In the genomic region with DNA sequence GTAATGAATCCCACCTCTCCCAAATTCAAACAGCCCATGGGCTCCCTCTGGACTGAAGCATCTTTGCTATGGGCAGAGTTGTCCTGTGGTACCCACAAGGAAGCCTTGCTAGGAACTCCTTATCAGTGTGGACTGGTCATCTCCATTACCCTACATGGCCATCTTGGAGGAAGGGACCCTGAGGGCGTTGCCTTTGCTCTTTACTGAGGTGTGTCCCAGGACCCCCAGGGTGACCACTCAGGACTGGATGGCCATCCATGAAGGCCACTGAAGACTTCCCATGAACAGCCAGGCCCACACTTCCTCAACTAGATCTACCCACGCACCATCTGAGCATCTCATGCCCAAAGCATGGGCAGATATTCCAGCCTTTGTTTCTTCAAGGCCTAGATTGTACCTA, we compare ENCODE assay signal across 27 cellular contexts. TPM values are rescaled to one million over a fixed set of nuclear protein-coding genes. Genes with fewer than 3 reads are reported as not detected.
A peak's percentile ranks its signal among the peaks of the same experiment; 100 is the strongest.
DNase-seq lines count a peak whose midpoint lies in the region; ATAC-seq, FAIRE-seq and TF ChIP-seq lines count a peak whose summit lies in the region.
"Had no signal": no experiment of that assay in that cellular context is flagged by ENCODE, and none has a peak within 500 bp of the region (broad histone marks: within the 10 kb centered on the region; RNA-seq: fewer than 3 reads in every experiment).

No MANE protein-coding gene starts in this region.

- no peaks in the 10 kb centered on the region for H4K20me1 ChIP-seq in HCT116 (ENCODE audit: insufficient read depth)
- no peaks in the 10 kb centered on the region for H4K20me1 ChIP-seq in keratinocyte (ENCODE audit: control insufficient read depth, extremely low read depth, insufficient read depth, low read length)
- H4K20me1 ChIP-seq: BLaER1 treated with 17β-estradiol and CSF1 and Interleukin-3, amounts not matched to agents 10 nM and 100 nM had no signal

- H3K79me2 ChIP-seq in ACC112 (ENCODE audit: control insufficient read depth, insufficient read depth, low read length, unreplicated experiment) (no peaks in the 10 kb centered on the region), HCT116 (ENCODE audit: insufficient read depth, low read length) (no peaks in the 10 kb centered on the region), keratinocyte (ENCODE audit: control insufficient read depth, insufficient read depth, low read length) (no peaks in the 10 kb centered on the region)

- H3K27ac ChIP-seq in ACC112 (ENCODE audit: low read depth, low read length): peak overlapping the region; percentile 72
- peak overlapping the region; percentile 24; the same call in 1 of the 2 replicates for H3K27ac ChIP-seq in HCT116 (ENCODE audit: low read depth, low read length)
- H3K27ac ChIP-seq in brain microvascular endothelial cell: peak overlapping the region; percentile 25
- H3K27ac ChIP-seq in keratinocyte (ENCODE audit: control insufficient read depth, insufficient read depth, low read length): peak overlapping the region; percentile 80
- H3K27ac ChIP-seq: BLaER1 treated with 17β-estradiol and CSF1 and Interleukin-3, amounts not matched to agents 10 nM and 100 nM; KMS-11 had no signal

- DNase-seq in HCT116 (ENCODE audit: low read depth, low spot score) (no peak), brain microvascular endothelial cell (no peak), keratinocyte (ENCODE audit: low read depth, low spot score) (no peak), NCI-H128 (lab: John Stamatoyannopoulos, UW; ENCODE audit: unreplicated experiment) (no peak), mesenteric fat pad (ENCODE audit: low spot score) (no peak), islet precursor cell (no peak)
- DNase-seq: AML-193; CD4-positive, alpha-beta T cell; HCEC 1CT; NCI-H1048; NCI-H1417 treated with DMSO at 0.1 percent for 48 hours; NCI-H1694 treated with DMSO at 0.1 percent for 48 hours; NCI-H2081; NCI-H2227 treated with DMSO at 0.1 percent for 48 hours; NCI-H526 treated with DMSO at 0.1 percent for 48 hours; SHP77 treated with DMSO at 0.1 percent for 48 hours; SK-N-SH had no signal

- TF ChIP-seq CTCF in HCT116 (IDR thresholded peaks at IDR 0.05 in 2 of 3, conservative IDR thresholded peaks at IDR 0.05 in 1 of 3; ENCODE audit: borderline replicate concordance in 1 of 3, insufficient read depth in 1 of 3, low read depth in 2 of 3, low read length in 2 of 3) (no peak), brain microvascular endothelial cell (IDR thresholded peaks at IDR 0.05; ENCODE audit: low read depth, low read length, missing control alignments) (no peak), keratinocyte (optimal IDR thresholded peaks at IDR 0.05 in 1 of 3, IDR thresholded peaks at IDR 0.05 in 1 of 3, conservative IDR thresholded peaks at IDR 0.05 in 1 of 3; ENCODE audit: extremely low read depth in 1 of 3, insufficient read depth in 2 of 3, low read length in 3 of 3) (no peak)

- no peak overlapping the region for H3K9ac ChIP-seq in HCT116 (ENCODE audit: low read length)
- H3K9ac ChIP-seq in keratinocyte (ENCODE audit: control insufficient read depth, extremely low read depth, insufficient read depth, low read length): no peak overlapping the region
- H3K9ac ChIP-seq: BLaER1 treated with 17β-estradiol and CSF1 and Interleukin-3, amounts not matched to agents 10 nM and 100 nM; KMS-11; SK-N-SH had no signal

- RAD21 ChIA-PET in HCT116 (lab: Charles Lee; ENCODE audit: low non-redundant PET in 1 of 2, low total read pairs in 2 of 2, uncharacterized antibody in 2 of 2, unreplicated experiment in 2 of 2): no interaction called here

- H3K36me3 ChIP-seq in ACC112 (ENCODE audit: insufficient read depth, low read length) (no peaks in the 10 kb centered on the region; the same call in 1 of the 2 replicates), HCT116 (ENCODE audit: control insufficient read depth in 1 of 2, insufficient read depth in 2 of 2, low read length in 2 of 2) (no peaks in the 10 kb centered on the region), brain microvascular endothelial cell (replicated peaks) (no peaks in the 10 kb centered on the region), keratinocyte (ENCODE audit: control insufficient read depth in 2 of 2, extremely low read depth in 1 of 2, insufficient read depth in 2 of 2, low read length in 2 of 2) (no peaks in the 10 kb centered on the region)

- H3K9me1 ChIP-seq in keratinocyte (ENCODE audit: control insufficient read depth, extremely low read depth, insufficient read depth, low read length): no peaks in the 10 kb centered on the region

- no peak for TF ChIP-seq RAD21 in HCT116 (IDR thresholded peaks at IDR 0.05; ENCODE audit: low read depth)

- dilution Hi-C loops in keratinocyte (cut with MboI; ENCODE audit: extremely low pct_ligation_motif_present, low sequenced_read_pairs): no loop called here

- H3K4me1 ChIP-seq in ACC112 (ENCODE audit: control insufficient read depth, insufficient read depth, low read length, unreplicated experiment) (peaks cover 23% of the 10 kb centered on the region), HCT116 (ENCODE audit: control insufficient read depth in 1 of 2, insufficient read depth in 2 of 2, low read length in 2 of 2) (peaks cover 20 to 31% of the 10 kb centered on the region in 2 experiments), keratinocyte (ENCODE audit: control insufficient read depth, extremely low read depth, insufficient read depth, low read length) (peaks cover 29% of the 10 kb centered on the region)

- no peaks in the 10 kb centered on the region for H3K9me2 ChIP-seq in HCT116 (ENCODE audit: insufficient read depth)
- H3K9me2 ChIP-seq: SK-N-SH had no signal

- no peaks in the 10 kb centered on the region for H3K9me3 ChIP-seq in HCT116 (ENCODE audit: control insufficient read depth in 1 of 2, insufficient read depth in 1 of 2, low read depth in 1 of 2, low read length in 2 of 2)
- H3K9me3 ChIP-seq in keratinocyte (ENCODE audit: control insufficient read depth, low read depth, low read length): no peaks in the 10 kb centered on the region
- H3K9me3 ChIP-seq: BLaER1 treated with 17β-estradiol and CSF1 and Interleukin-3, amounts not matched to agents 10 nM and 100 nM; SK-N-SH had no signal

- CTCF ChIA-PET in HCT116 (lab: Charles Lee): interaction anchor here (1.2 to 1.6 kb wide), 2 partner anchors 41 to 68 kb away, joined by 4 to 6 read pairs; no protein-coding TSS in a partner anchor

- no TSS peak for BruUV-seq in HCT116 (replicated peaks; lab: Mats Ljungman, UMichigan)

- POLR2A ChIA-PET in HCT116 (lab: Charles Lee): interaction anchor here (1.1 kb wide), 1 partner anchor 40 kb away, joined by 3 read pairs; no protein-coding TSS in a partner anchor

- H3K4me3 ChIP-seq in ACC112 (ENCODE audit: low read depth, low read length) (no peak overlapping the region), HCT116 (replicated peaks in 1 of 2; ENCODE audit: low read depth in 1 of 2, low read length in 2 of 2) (no peak overlapping the region), brain microvascular endothelial cell (ENCODE audit: low read depth, low read length) (no peak overlapping the region), keratinocyte (ENCODE audit: control insufficient read depth in 2 of 3, extremely low read depth in 1 of 3, insufficient read depth in 2 of 3, low read depth in 1 of 3, low read length in 3 of 3) (no peak overlapping the region)
- H3K4me3 ChIP-seq: BLaER1 treated with 17β-estradiol and CSF1 and Interleukin-3, amounts not matched to agents 10 nM and 100 nM had no signal

- TF ChIP-seq POLR2A in HCT116 (IDR thresholded peaks at IDR 0.05; ENCODE audit: borderline replicate concordance, extremely low read depth, insufficient read depth, insufficient read length): no peak

- no peak overlapping the region; the same call in 1 of the 2 replicates for H3K4me2 ChIP-seq in HCT116 (ENCODE audit: low read length)
- no peak overlapping the region for H3K4me2 ChIP-seq in keratinocyte (ENCODE audit: control insufficient read depth, extremely low read depth, insufficient read depth, low read depth, low read length)
- H3K4me2 ChIP-seq: KMS-11, SK-N-SH had no signal

- FAIRE-seq in keratinocyte (lab: Jason Lieb, UNC): peak; percentile 36
- FAIRE-seq: A204.1, D721Med, H1 had no signal

- in situ Hi-C loops in brain microvascular endothelial cell (cut with HindIII; ENCODE audit: low pct_ligation_motif_present, low sequenced_read_pairs): no loop called here

- intact Hi-C loops in HCT116 (cut with micrococcal nuclease): no loop called here

- ATAC-seq in HCT116: peak; percentile 24; the same call in 1 of the 2 replicates
- ATAC-seq: Panc1 had no signal

- no peak overlapping the region for H2AFZ ChIP-seq in ACC112 (ENCODE audit: low read length, unreplicated experiment)
- H2AFZ ChIP-seq in HCT116 (ENCODE audit: low read depth, low read length, poor library complexity, severe bottlenecking): peak overlapping the region; percentile 62
- H2AFZ ChIP-seq in keratinocyte (ENCODE audit: control insufficient read depth, low read length): no peak overlapping the region

- no peaks in the 10 kb centered on the region for H3K27me3 ChIP-seq in ACC112 (ENCODE audit: insufficient read depth, low read length)
- no peaks in the 10 kb centered on the region for H3K27me3 ChIP-seq in HCT116 (ENCODE audit: insufficient read depth, low read length)
- no peaks in the 10 kb centered on the region for H3K27me3 ChIP-seq in brain microvascular endothelial cell (replicated peaks)
- no peaks in the 10 kb centered on the region for H3K27me3 ChIP-seq in keratinocyte (ENCODE audit: control insufficient read depth, extremely low read depth, insufficient read depth, low read length)
- H3K27me3 ChIP-seq: BLaER1 treated with 17β-estradiol and CSF1 and Interleukin-3, amounts not matched to agents 10 nM and 100 nM had no signal

RNA-seq across cellular contexts. Expression of a gene that starts 20.0 kb away (rescaled TPM):
- total RNA-seq in HCT116 (2021; ENCODE audit: unreplicated experiment) (not detected), mesenteric fat pad (not detected)
- polyA plus RNA-seq in HCT116 (2012): not detected in 2 replicates
- not detected in 3 replicates for polyA plus RNA-seq in keratinocyte
- not detected for polyA plus RNA-seq in keratinocyte (2011; ENCODE audit: low read depth)
- polyA plus RNA-seq in keratinocyte (2011; cell fraction: cytosol; rRNA removed): not detected in 2 replicates
- polyA plus RNA-seq in keratinocyte (2011; cell fraction: nucleus; rRNA removed): not detected in 2 replicates
- polyA plus RNA-seq in keratinocyte (2012; ENCODE audit: low replicate concordance): not detected in 2 replicates
- polyA minus RNA-seq in keratinocyte: not detected in 3 replicates
- not detected for polyA minus RNA-seq in keratinocyte (2011; cell fraction: cytosol; rRNA and poly(A)+ RNA removed)
- polyA minus RNA-seq in keratinocyte (2011; cell fraction: nucleus; rRNA and poly(A)+ RNA removed): not detected in 2 replicates
- total RNA-seq: CD4-positive, alpha-beta T cell; Daoy; G401; H1; NCI-H460 had no signal
- polyA plus RNA-seq: SK-N-SH had no signal

RNA-seq across cellular contexts. Expression of a gene that starts 48.3 kb away (rescaled TPM):
- total RNA-seq in HCT116 (2021; ENCODE audit: unreplicated experiment): not detected
- polyA plus RNA-seq in HCT116 (2012): not detected in 2 replicates
- polyA plus RNA-seq in keratinocyte: 0.17 to 0.58 TPM (median 0.51 TPM) in 3 replicates
- 0.16 TPM for polyA plus RNA-seq in keratinocyte (2011; ENCODE audit: low read depth)
- 0.29 and 0.41 TPM in 2 replicates for polyA plus RNA-seq in keratinocyte (2011; cell fraction: cytosol; rRNA removed)
- polyA plus RNA-seq in keratinocyte (2011; cell fraction: nucleus; rRNA removed): 0.28 and 0.29 TPM in 2 replicates
- polyA plus RNA-seq in keratinocyte (2012; ENCODE audit: low replicate concordance): 0.08 and 0.37 TPM in 2 replicates
- polyA minus RNA-seq in keratinocyte: 0.07 to 0.13 TPM in 2 of 3 replicates, not detected in the other
- not detected for polyA minus RNA-seq in keratinocyte (2011; cell fraction: cytosol; rRNA and poly(A)+ RNA removed)
- polyA minus RNA-seq in keratinocyte (2011; cell fraction: nucleus; rRNA and poly(A)+ RNA removed): 0.23 TPM in 1 of 2 replicates, not detected in the other
- total RNA-seq in mesenteric fat pad: 2.1 TPM
- total RNA-seq: G401, NCI-H460 had no signal

RNA-seq across cellular contexts. Expression of a gene that starts 53.1 kb away (rescaled TPM):
- total RNA-seq in HCT116 (2021; ENCODE audit: unreplicated experiment) (not detected), mesenteric fat pad (4.3 TPM)
- polyA plus RNA-seq in HCT116 (2012): 0.03 TPM in 1 of 2 replicates, not detected in the other
- 0.03 TPM in 1 of 3 replicates, not detected in the others for polyA plus RNA-seq in keratinocyte
- polyA plus RNA-seq in keratinocyte (2011; ENCODE audit: low read depth): not detected
- not detected in 2 replicates for polyA plus RNA-seq in keratinocyte (2011; cell fraction: cytosol; rRNA removed)
- polyA plus RNA-seq in keratinocyte (2011; cell fraction: nucleus; rRNA removed): 0.04 and 0.05 TPM in 2 replicates
- not detected in 2 replicates for polyA plus RNA-seq in keratinocyte (2012; ENCODE audit: low replicate concordance)
- polyA minus RNA-seq in keratinocyte: not detected in 3 replicates
- not detected for polyA minus RNA-seq in keratinocyte (2011; cell fraction: cytosol; rRNA and poly(A)+ RNA removed)
- not detected in 2 replicates for polyA minus RNA-seq in keratinocyte (2011; cell fraction: nucleus; rRNA and poly(A)+ RNA removed)
- total RNA-seq: CD4-positive, alpha-beta T cell; Daoy; G401; NCI-H460 had no signal
- polyA plus RNA-seq: SK-N-SH had no signal

Comparison
In these comparisons a context has a peak if more than half of its experiments do, and no peak if none do; other contexts are left out.
1. H3K27ac ChIP-seq: peak in every context shown above with its lines; median percentile 80 in keratinocyte; 72 in ACC112; 25 in brain microvascular endothelial cell; 24 in HCT116.